In genomic region chr22:36921309-36922096, GRCh38 we compare ENCODE assay signal across 10 cellular contexts. TPM values are rescaled to one million over a fixed set of nuclear protein-coding genes. Genes with fewer than 3 reads are reported as not detected.
DNase-seq lines count a peak whose midpoint lies in the region; ATAC-seq and TF ChIP-seq lines count a peak whose summit lies in the region.
"Had no signal": no experiment of that assay in that cellular context is flagged by ENCODE, and none has a peak within 500 bp of the region (broad histone marks: within the 10 kb centered on the region; RNA-seq: fewer than 3 reads in every experiment).

No MANE protein-coding gene starts in this region.

- intact Hi-C loops in activated B cell treated with CpG ODN at 0.5 μM for 24 hours (cut with micrococcal nuclease) (loop anchor here (1.0 to 10.0 kb wide), 3 partner anchors 8 to 65 kb away; partner anchors contain the start of gene CSF2RB), prostate gland (cut with DNase I) (no loop called here)

- WGBS in prostate gland = 68% methylated on average over 15 of the region's 15 CpGs

- no peak for TF ChIP-seq POLR2A in prostate gland (IDR thresholded peaks at IDR 0.05)

- H3K27ac Mint-ChIP-seq in activated B cell treated with CpG ODN at 0.5 μM for 24 hours = peak overlapping the region; percentile 57

- H3K9me3 ChIP-seq in prostate gland = no peaks in the 10 kb centered on the region
- H3K9me3 ChIP-seq: esophagus squamous epithelium had no signal

- H3K27me3 Mint-ChIP-seq in activated B cell treated with CpG ODN at 0.5 μM for 24 hours = no peaks in the 10 kb centered on the region

- DNase-seq in CD1c-positive myeloid dendritic cell (ENCODE audit: extremely low spot score) = peak; percentile 84
- no peak for DNase-seq in activated B cell treated with CpG ODN at 0.5 μM for 24 hours
- peak; percentile 23 for DNase-seq in mucosa of gallbladder (ENCODE audit: low spot score)
- DNase-seq in cerebellar nuclear complex (lab: John Stamatoyannopoulos, UW) = no peak
- no peak for DNase-seq in NCI-H146 treated with DMSO at 0.1 percent for 48 hours (lab: John Stamatoyannopoulos, UW; ENCODE audit: unreplicated experiment)
- no peak for DNase-seq in prostate gland (ENCODE audit: low spot score)
- DNase-seq: esophagus squamous epithelium, NCI-H146 had no signal

- H3K36me3 ChIP-seq in prostate gland = no peaks in the 10 kb centered on the region
- H3K36me3 ChIP-seq: esophagus squamous epithelium had no signal

- no peaks in the 10 kb centered on the region for H3K4me1 ChIP-seq in prostate gland (replicated peaks)

- H3K4me3 ChIP-seq in prostate gland = no peak overlapping the region
- H3K4me3 ChIP-seq: esophagus squamous epithelium had no signal

- peak; percentile 64 for ATAC-seq in GM21737 (IDR thresholded peaks at IDR 0.05; ENCODE audit: unreplicated experiment)
- ATAC-seq in activated B cell treated with CpG ODN at 0.5 μM for 24 hours (ENCODE audit: low read depth) = peak; percentile 89
- no peak for ATAC-seq in HG02678 (IDR thresholded peaks at IDR 0.05; ENCODE audit: unreplicated experiment)

- CTCF ChIA-PET in activated B cell treated with CpG ODN at 0.5 μM for 24 hours (lab: Charles Lee) = interaction anchor here (1.2 kb wide), 1 partner anchor 65 kb away, joined by 6 read pairs; no protein-coding TSS in a partner anchor

- H3K27me3 ChIP-seq in prostate gland (replicated peaks; ENCODE audit: insufficient read depth) = no peaks in the 10 kb centered on the region

- no peaks in the 10 kb centered on the region for H3K9me3 Mint-ChIP-seq in activated B cell treated with CpG ODN at 0.5 μM for 24 hours

- H3K36me3 Mint-ChIP-seq in activated B cell treated with CpG ODN at 0.5 μM for 24 hours (ENCODE audit: low read depth) = peaks cover 83% of the 10 kb centered on the region

- H3K27ac ChIP-seq in prostate gland = no peak overlapping the region

- H3K4me3 Mint-ChIP-seq in activated B cell treated with CpG ODN at 0.5 μM for 24 hours = peak overlapping the region; percentile 46

- peaks cover 42% of the 10 kb centered on the region for H3K4me1 Mint-ChIP-seq in activated B cell treated with CpG ODN at 0.5 μM for 24 hours

- POLR2A ChIA-PET in activated B cell treated with CpG ODN at 0.5 μM for 24 hours (lab: Charles Lee) = interaction anchor here (0.7 to 4.3 kb wide), 3 partner anchors 21 to 65 kb away, joined by 4 to 22 read pairs (median 4); partner anchors contain the start of gene NCF4

- TF ChIP-seq CTCF in activated B cell treated with CpG ODN at 0.5 μM for 24 hours (IDR thresholded peaks at IDR 0.05) = no peak
- no peak for TF ChIP-seq CTCF in prostate gland (IDR thresholded peaks at IDR 0.05)

RNA-seq across cellular contexts. Expression of gene CSF2RB, which starts 8.1 kb away (rescaled TPM):
- total RNA-seq in activated B cell treated with CpG ODN at 0.5 μM for 24 hours (141 and 152 TPM in 2 replicates), mucosa of gallbladder (5.8 TPM), prostate gland (1 to 10 TPM; 1.1 to 3.2 TPM)

Comparison
In these comparisons a context has a peak if more than half of its experiments do, and no peak if none do; other contexts are left out.
1. DNase-seq: peak in CD1c-positive myeloid dendritic cell (single experiment) and mucosa of gallbladder (single experiment); none in activated B cell treated with CpG ODN at 0.5 μM for 24 hours (single experiment), cerebellar nuclear complex (0 of 2), NCI-H146 treated with DMSO at 0.1 percent for 48 hours (single experiment) and prostate gland (single experiment).
2. RNA of gene CSF2RB, which starts 8.1 kb away (total RNA-seq): 141 to 152 TPM in activated B cell treated with CpG ODN at 0.5 μM for 24 hours; 5.8 TPM in mucosa of gallbladder (single experiment) and 1.1 to 3.2 TPM in prostate gland; every median in the first group is over 10 times any median in the second.